8 cellular contexts compared by ENCODE assay signal in the genomic region with DNA sequence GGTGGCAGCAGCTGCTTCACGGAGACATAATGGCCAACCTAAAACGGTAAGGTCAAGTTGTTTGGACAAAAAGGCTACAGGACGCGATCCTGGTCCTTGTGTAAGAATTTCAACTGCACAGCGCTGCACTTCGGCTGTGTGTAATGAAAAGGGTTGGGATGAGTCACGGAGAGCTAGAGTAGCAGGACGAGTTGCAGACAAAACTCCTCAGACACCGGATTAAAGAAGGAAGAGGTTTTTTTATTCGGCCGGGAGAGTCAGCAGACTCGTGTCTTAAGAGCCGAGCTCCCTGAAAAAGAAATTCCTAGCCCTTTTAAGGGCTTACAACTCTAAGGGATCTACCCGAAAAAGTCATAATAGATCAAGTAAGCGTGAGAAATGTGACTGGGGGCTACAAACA.
A peak's percentile ranks its signal among the peaks of the same experiment; 100 is the strongest.
DNase-seq lines count a peak whose midpoint lies in the region; FAIRE-seq and TF ChIP-seq lines count a peak whose summit lies in the region.
"Not testable (repeated sequence)": the region's sequence is repeated elsewhere in the genome, so short reads cannot be mapped to it uniquely, and the experiment has no call there.

No MANE protein-coding gene starts in this region.

- H3K27me3 ChIP-seq in astrocyte (ENCODE audit: insufficient read depth, low read length); smooth muscle cell (ENCODE audit: low read depth): not testable (repeated sequence)

- not testable (repeated sequence) for H3K27ac ChIP-seq in astrocyte (ENCODE audit: low read depth, low read length)
- H3K27ac ChIP-seq in smooth muscle cell (ENCODE audit: low read depth), result peak overlapping the region; percentile 74

- DNase-seq in A172 (ENCODE audit: low spot score), result peak; percentile 49
- DNase-seq in HT-29 (ENCODE audit: low spot score), result peak; percentile 31
- DNase-seq in MV-4-11 (lab: John Stamatoyannopoulos, UW), result peak; percentile 7
- DNase-seq in astrocyte (ENCODE audit: low read depth), result peak; percentile 25
- DNase-seq in chondrocyte (ENCODE audit: low spot score); neural crest cell (ENCODE audit: low read depth, low spot score); smooth muscle cell (lab: John Stamatoyannopoulos, UW; ENCODE audit: unreplicated experiment): not testable (repeated sequence)
- peak; percentile 16 for DNase-seq in fibroblast of villous mesenchyme (ENCODE audit: low read depth)

- not testable (repeated sequence) for H2AFZ ChIP-seq in astrocyte (ENCODE audit: low read depth, low read length); smooth muscle cell (ENCODE audit: low read depth)

- not testable (repeated sequence) for FAIRE-seq in astrocyte (lab: Jason Lieb, UNC)

- not testable (repeated sequence) for H3K4me1 ChIP-seq in astrocyte (ENCODE audit: insufficient read depth, low read length); smooth muscle cell (ENCODE audit: low read depth)

- H3K36me3 ChIP-seq in astrocyte (ENCODE audit: insufficient read depth, low read length); smooth muscle cell (ENCODE audit: low read depth): not testable (repeated sequence)

- H3K4me1 Mint-ChIP-seq in astrocyte (ENCODE audit: low read depth, unreplicated experiment); chondrocyte (ENCODE audit: low read depth); neural crest cell: not testable (repeated sequence)

- H3K4me3 Mint-ChIP-seq in astrocyte (ENCODE audit: unreplicated experiment), result peak overlapping the region; percentile 60
- H3K4me3 Mint-ChIP-seq in chondrocyte (ENCODE audit: unreplicated experiment), result peak overlapping the region; percentile 8
- not testable (repeated sequence) for H3K4me3 Mint-ChIP-seq in neural crest cell

- not testable (repeated sequence) for H3K4me3 ChIP-seq in astrocyte (ENCODE audit: insufficient read depth, low read depth, low read length); fibroblast of villous mesenchyme (ENCODE audit: low read depth, low read length)
- peak overlapping the region; percentile 12 for H3K4me3 ChIP-seq in smooth muscle cell

- H3K4me2 ChIP-seq in astrocyte (ENCODE audit: low read length) (peak overlapping the region; percentile 76), smooth muscle cell (peak overlapping the region; percentile 60)

- H3F3A ChIP-seq in smooth muscle cell (ENCODE audit: low read depth), result not testable (repeated sequence)

- not testable (repeated sequence) for H3K27me3 Mint-ChIP-seq in astrocyte (ENCODE audit: low read depth, unreplicated experiment); chondrocyte (ENCODE audit: low read depth)
- peaks cover 10% of the 10 kb centered on the region for H3K27me3 Mint-ChIP-seq in neural crest cell (ENCODE audit: low read depth)

- not testable (repeated sequence) for H3K9me3 ChIP-seq in astrocyte (ENCODE audit: insufficient read depth, low read depth, low read length); smooth muscle cell (replicated peaks; ENCODE audit: low read depth)

- H3K9ac ChIP-seq in astrocyte (ENCODE audit: low read length); smooth muscle cell (ENCODE audit: low read depth): not testable (repeated sequence)

- not testable (repeated sequence) for H3K36me3 Mint-ChIP-seq in astrocyte (ENCODE audit: low read depth, unreplicated experiment); chondrocyte (ENCODE audit: low read depth); neural crest cell (ENCODE audit: low read depth)

- not testable (repeated sequence) for H4K20me1 ChIP-seq in astrocyte (ENCODE audit: insufficient read depth, low read length); smooth muscle cell (ENCODE audit: low read depth)

- not testable (repeated sequence) for H3K79me2 ChIP-seq in astrocyte (ENCODE audit: insufficient read depth, low read length); smooth muscle cell (ENCODE audit: low read depth)

- H3K9me3 Mint-ChIP-seq in astrocyte (ENCODE audit: unreplicated experiment); chondrocyte (ENCODE audit: low read depth); neural crest cell: not testable (repeated sequence)

- H3K27ac Mint-ChIP-seq in astrocyte (ENCODE audit: unreplicated experiment), result peak overlapping the region; percentile 58
- peak overlapping the region; percentile 27 for H3K27ac Mint-ChIP-seq in chondrocyte (ENCODE audit: unreplicated experiment)
- peak overlapping the region; percentile 51 for H3K27ac Mint-ChIP-seq in neural crest cell (ENCODE audit: unreplicated experiment)

- TF ChIP-seq CTCF in astrocyte (IDR thresholded peaks at IDR 0.05; ENCODE audit: insufficient read depth, low read depth, low read length); chondrocyte (IDR thresholded peaks at IDR 0.05); fibroblast of villous mesenchyme (IDR thresholded peaks at IDR 0.05; ENCODE audit: insufficient read depth, low read depth, low read length); neural crest cell (conservative IDR thresholded peaks at IDR 0.05); smooth muscle cell (IDR thresholded peaks at IDR 0.05; ENCODE audit: borderline replicate concordance, insufficient read depth, poor library complexity, severe bottlenecking): not testable (repeated sequence)

- WGBS in smooth muscle cell (ENCODE audit: low lambda C conversion rate), result 3% methylated on average over 15 of the region's 15 CpGs
